1 cellular context compared by ENCODE assay signal in the genomic region with DNA sequence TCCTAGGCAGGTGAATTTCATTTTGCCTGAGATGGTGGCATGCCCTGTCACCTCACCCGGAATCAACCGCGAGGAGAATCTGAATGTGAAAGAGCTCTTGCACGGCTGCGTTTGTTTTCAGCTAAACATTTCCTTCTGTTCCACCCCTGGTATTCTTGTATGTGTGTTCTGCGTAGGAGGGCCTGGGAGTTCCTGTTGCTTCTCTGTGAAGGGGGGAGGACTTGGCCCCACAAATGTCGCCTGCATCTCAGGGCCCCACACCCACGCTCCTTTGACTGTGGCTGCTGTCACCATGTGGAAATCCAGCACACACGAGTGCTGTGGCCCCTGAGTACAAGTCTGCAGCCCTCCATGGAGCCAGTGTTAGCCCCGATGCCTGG.
TF ChIP-seq lines count a peak whose summit lies in the region.

No MANE protein-coding gene starts in this region.

TF ChIP-seq in SK-N-SH, 30 proteins besides CTCF, POLR2A, EP300 and RAD21 (continued from another document):
- TF ChIP-seq GATA2 (CRISPR knock-in tag; IDR thresholded peaks at IDR 0.05): no peak
- no peak for TF ChIP-seq RFX5 (IDR thresholded peaks at IDR 0.05; ENCODE audit: low read length)
- TF ChIP-seq YY1 (IDR thresholded peaks at IDR 0.05; ENCODE audit: low read depth): no peak
- no peak for TF ChIP-seq TEAD4 (IDR thresholded peaks at IDR 0.05; ENCODE audit: borderline replicate concordance, insufficient read depth)
- TF ChIP-seq, protein P1, sequence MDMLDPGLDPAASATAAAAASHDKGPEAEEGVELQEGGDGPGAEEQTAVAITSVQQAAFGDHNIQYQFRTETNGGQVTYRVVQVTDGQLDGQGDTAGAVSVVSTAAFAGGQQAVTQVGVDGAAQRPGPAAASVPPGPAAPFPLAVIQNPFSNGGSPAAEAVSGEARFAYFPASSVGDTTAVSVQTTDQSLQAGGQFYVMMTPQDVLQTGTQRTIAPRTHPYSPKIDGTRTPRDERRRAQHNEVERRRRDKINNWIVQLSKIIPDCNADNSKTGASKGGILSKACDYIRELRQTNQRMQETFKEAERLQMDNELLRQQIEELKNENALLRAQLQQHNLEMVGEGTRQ (IDR thresholded peaks at IDR 0.05; ENCODE audit: borderline replicate concordance, low read depth, low read length): no peak
- no peak for TF ChIP-seq GABPA (IDR thresholded peaks at IDR 0.05; ENCODE audit: low read depth)
TF ChIP-seq in SK-N-SH: peak in this region for 0.
